ENCODE assay signal across 1 cellular context in genomic region chr6:36765943-36766648, GRCh38.
TF ChIP-seq lines count a peak whose summit lies in the region.

No MANE protein-coding gene starts in this region.

TF ChIP-seq in GM12878, 131 proteins besides CTCF, POLR2A, EP300 and RAD21 (continued from another document):
- TF ChIP-seq SMAD5 (IDR thresholded peaks at IDR 0.05; ENCODE audit: low read depth) (no peak), RCOR1 (conservative IDR thresholded peaks at IDR 0.05; ENCODE audit: low read depth, low read length) (no peak), CHD4 (IDR thresholded peaks at IDR 0.05) (no peak), DPF2 (IDR thresholded peaks at IDR 0.05) (0 out of 2 replicates have a peak, but pooled peaks have one; percentile 49), PAX8 (IDR thresholded peaks at IDR 0.05) (no peak), ZNF217 (IDR thresholded peaks at IDR 0.05) (no peak; the same call in 1 of the 2 replicates), RB1 (IDR thresholded peaks at IDR 0.05; ENCODE audit: borderline replicate concordance) (peak; percentile 36; the same call in 1 of the 2 replicates), ATF3 (IDR thresholded peaks at IDR 0.05; ENCODE audit: borderline replicate concordance, extremely low read depth, low read depth, low read length) (no peak), BRCA1 (IDR thresholded peaks at IDR 0.05; ENCODE audit: low read depth, low read length) (no peak), TCF7 (IDR thresholded peaks at IDR 0.05; ENCODE audit: borderline replicate concordance) (no peak), SMAD1 (IDR thresholded peaks at IDR 0.05; ENCODE audit: low read depth, partially characterized antibody) (no peak), POU2F2 (IDR thresholded peaks at IDR 0.05; ENCODE audit: borderline replicate concordance, low read depth, low read length) (no peak; the same call in 2 of the 3 replicates), SREBF2 (IDR thresholded peaks at IDR 0.05; ENCODE audit: low read length) (no peak), TCF3 (IDR thresholded peaks at IDR 0.05; ENCODE audit: borderline replicate concordance, insufficient read depth, low read depth, low read length) (no peak), ZNF24 (IDR thresholded peaks at IDR 0.05) (no peak), GATAD2B (conservative IDR thresholded peaks at IDR 0.05; ENCODE audit: low read depth) (no peak), MEF2A (IDR thresholded peaks at IDR 0.05; ENCODE audit: insufficient read depth, low read depth, low read length) (0 out of 2 replicates have a peak, but pooled peaks have one; percentile 36), ZZZ3 (IDR thresholded peaks at IDR 0.05; ENCODE audit: control insufficient read depth, insufficient read length, low read depth) (no peak), FOS (IDR thresholded peaks at IDR 0.05; ENCODE audit: borderline replicate concordance, extremely low read depth, insufficient read length) (no peak), RUNX3 (IDR thresholded peaks at IDR 0.05; ENCODE audit: low read length) (peak; percentile 83), KAT2A (conservative IDR thresholded peaks at IDR 0.05; ENCODE audit: control insufficient read depth, low read depth, low read length) (no peak), YY1 (IDR thresholded peaks at IDR 0.05; ENCODE audit: low read depth, low read length) (peak; percentile 63; the same call in 1 of the 2 replicates), SIX5 (IDR thresholded peaks at IDR 0.05; ENCODE audit: low read depth, low read length, severe bottlenecking) (no peak), ESRRA (IDR thresholded peaks at IDR 0.05; ENCODE audit: low read length) (no peak), YBX1 (IDR thresholded peaks at IDR 0.05) (no peak), ASH2L (IDR thresholded peaks at IDR 0.05; ENCODE audit: borderline replicate concordance, low read depth) (no peak), ZBED1 (IDR thresholded peaks at IDR 0.05; ENCODE audit: borderline replicate concordance) (no peak), CBX5 (IDR thresholded peaks at IDR 0.05; ENCODE audit: low read depth) (no peak), NBN (IDR thresholded peaks at IDR 0.05) (peak; percentile 51; the same call in 1 of the 2 replicates), MXI1 (IDR thresholded peaks at IDR 0.05; ENCODE audit: low read depth, low read length) (no peak), CHD1 (IDR thresholded peaks at IDR 0.05; ENCODE audit: low read depth, low read length) (no peak), ZNF207 (IDR thresholded peaks at IDR 0.05; ENCODE audit: borderline replicate concordance) (0 out of 2 replicates have a peak, but pooled peaks have one; percentile 37), BMI1 (IDR thresholded peaks at IDR 0.05; ENCODE audit: borderline replicate concordance) (peak; percentile 95), BCL3 (IDR thresholded peaks at IDR 0.05; ENCODE audit: borderline replicate concordance, insufficient read depth, low read depth, low read length, poor library complexity, severe bottlenecking) (no peak), KLF5 (IDR thresholded peaks at IDR 0.05; ENCODE audit: partially characterized antibody) (no peak), ZNF622 (IDR thresholded peaks at IDR 0.05) (no peak), RELA (IDR thresholded peaks at IDR 0.05; ENCODE audit: borderline replicate concordance, partially characterized antibody) (peak; percentile 23), TBL1XR1 (IDR thresholded peaks at IDR 0.05; ENCODE audit: low read depth, low read length) (no peak), IRF4 (IDR thresholded peaks at IDR 0.05; ENCODE audit: low read depth, low read length) (no peak), EGR1 (IDR thresholded peaks at IDR 0.05; ENCODE audit: borderline replicate concordance in 1 of 2, low read depth in 2 of 2, low read length in 2 of 2) (no peak), STAT1 (conservative IDR thresholded peaks at IDR 0.05) (no peak), NFYA (IDR thresholded peaks at IDR 0.05; ENCODE audit: borderline replicate concordance, low read depth, low read length) (no peak), SUPT20H (IDR thresholded peaks at IDR 0.05; ENCODE audit: borderline replicate concordance, control insufficient read depth, low read depth, low read length) (no peak), CBX3 (IDR thresholded peaks at IDR 0.05; ENCODE audit: borderline replicate concordance, low read depth) (no peak), EED (IDR thresholded peaks at IDR 0.05; ENCODE audit: low read depth) (no peak; the same call in 1 of the 2 replicates), SP1 (IDR thresholded peaks at IDR 0.05; ENCODE audit: low read depth, low read length) (no peak), CREM (IDR thresholded peaks at IDR 0.05; ENCODE audit: low read depth) (no peak), IRF3 (IDR thresholded peaks at IDR 0.05) (no peak), RAD51 (IDR thresholded peaks at IDR 0.05) (no peak), KDM1A (IDR thresholded peaks at IDR 0.05; ENCODE audit: borderline replicate concordance) (no peak), JUND (IDR thresholded peaks at IDR 0.05; ENCODE audit: low read depth, low read length) (no peak), POLR2AphosphoS2 (IDR thresholded peaks at IDR 0.05; ENCODE audit: low read depth, low read length) (no peak), NR2F1 (conservative IDR thresholded peaks at IDR 0.05) (peak; percentile 40; the same call in 1 of the 2 replicates), ZSCAN29 (IDR thresholded peaks at IDR 0.05) (no peak), TCF12 (IDR thresholded peaks at IDR 0.05; ENCODE audit: low read depth, low read length) (0 out of 2 replicates have a peak, but pooled peaks have one; percentile 33), SREBF1 (IDR thresholded peaks at IDR 0.05; ENCODE audit: low read length) (no peak), FOXK2 (IDR thresholded peaks at IDR 0.05) (no peak), BCL11A (IDR thresholded peaks at IDR 0.05; ENCODE audit: low read depth, low read length) (no peak), E4F1 (IDR thresholded peaks at IDR 0.05; ENCODE audit: borderline replicate concordance, partially characterized antibody) (no peak), SUZ12 (IDR thresholded peaks at IDR 0.05; ENCODE audit: unreplicated experiment) (no peak), HDGF (IDR thresholded peaks at IDR 0.05) (no peak), SPI1 (IDR thresholded peaks at IDR 0.05; ENCODE audit: borderline replicate concordance, insufficient read depth, low read depth, low read length) (no peak)
- TF ChIP-seq, protein P1, sequence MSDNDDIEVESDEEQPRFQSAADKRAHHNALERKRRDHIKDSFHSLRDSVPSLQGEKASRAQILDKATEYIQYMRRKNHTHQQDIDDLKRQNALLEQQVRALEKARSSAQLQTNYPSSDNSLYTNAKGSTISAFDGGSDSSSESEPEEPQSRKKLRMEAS (IDR thresholded peaks at IDR 0.05; ENCODE audit: low read depth, low read length) = no peak
- TF ChIP-seq, protein P2, sequence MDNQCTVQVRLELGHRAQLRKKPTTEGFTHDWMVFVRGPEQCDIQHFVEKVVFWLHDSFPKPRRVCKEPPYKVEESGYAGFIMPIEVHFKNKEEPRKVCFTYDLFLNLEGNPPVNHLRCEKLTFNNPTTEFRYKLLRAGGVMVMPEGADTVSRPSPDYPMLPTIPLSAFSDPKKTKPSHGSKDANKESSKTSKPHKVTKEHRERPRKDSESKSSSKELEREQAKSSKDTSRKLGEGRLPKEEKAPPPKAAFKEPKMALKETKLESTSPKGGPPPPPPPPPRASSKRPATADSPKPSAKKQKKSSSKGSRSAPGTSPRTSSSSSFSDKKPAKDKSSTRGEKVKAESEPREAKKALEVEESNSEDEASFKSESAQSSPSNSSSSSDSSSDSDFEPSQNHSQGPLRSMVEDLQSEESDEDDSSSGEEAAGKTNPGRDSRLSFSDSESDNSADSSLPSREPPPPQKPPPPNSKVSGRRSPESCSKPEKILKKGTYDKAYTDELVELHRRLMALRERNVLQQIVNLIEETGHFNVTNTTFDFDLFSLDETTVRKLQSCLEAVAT (IDR thresholded peaks at IDR 0.05) = 0 out of 2 replicates have a peak, but pooled peaks have one; percentile 59
- TF ChIP-seq, protein P3, sequence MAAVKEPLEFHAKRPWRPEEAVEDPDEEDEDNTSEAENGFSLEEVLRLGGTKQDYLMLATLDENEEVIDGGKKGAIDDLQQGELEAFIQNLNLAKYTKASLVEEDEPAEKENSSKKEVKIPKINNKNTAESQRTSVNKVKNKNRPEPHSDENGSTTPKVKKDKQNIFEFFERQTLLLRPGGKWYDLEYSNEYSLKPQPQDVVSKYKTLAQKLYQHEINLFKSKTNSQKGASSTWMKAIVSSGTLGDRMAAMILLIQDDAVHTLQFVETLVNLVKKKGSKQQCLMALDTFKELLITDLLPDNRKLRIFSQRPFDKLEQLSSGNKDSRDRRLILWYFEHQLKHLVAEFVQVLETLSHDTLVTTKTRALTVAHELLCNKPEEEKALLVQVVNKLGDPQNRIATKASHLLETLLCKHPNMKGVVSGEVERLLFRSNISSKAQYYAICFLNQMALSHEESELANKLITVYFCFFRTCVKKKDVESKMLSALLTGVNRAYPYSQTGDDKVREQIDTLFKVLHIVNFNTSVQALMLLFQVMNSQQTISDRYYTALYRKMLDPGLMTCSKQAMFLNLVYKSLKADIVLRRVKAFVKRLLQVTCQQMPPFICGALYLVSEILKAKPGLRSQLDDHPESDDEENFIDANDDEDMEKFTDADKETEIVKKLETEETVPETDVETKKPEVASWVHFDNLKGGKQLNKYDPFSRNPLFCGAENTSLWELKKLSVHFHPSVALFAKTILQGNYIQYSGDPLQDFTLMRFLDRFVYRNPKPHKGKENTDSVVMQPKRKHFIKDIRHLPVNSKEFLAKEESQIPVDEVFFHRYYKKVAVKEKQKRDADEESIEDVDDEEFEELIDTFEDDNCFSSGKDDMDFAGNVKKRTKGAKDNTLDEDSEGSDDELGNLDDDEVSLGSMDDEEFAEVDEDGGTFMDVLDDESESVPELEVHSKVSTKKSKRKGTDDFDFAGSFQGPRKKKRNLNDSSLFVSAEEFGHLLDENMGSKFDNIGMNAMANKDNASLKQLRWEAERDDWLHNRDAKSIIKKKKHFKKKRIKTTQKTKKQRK (IDR thresholded peaks at IDR 0.05; ENCODE audit: low read depth, low read length) = no peak
TF ChIP-seq in GM12878: peak in this region for 24.
